In the genomic region with DNA sequence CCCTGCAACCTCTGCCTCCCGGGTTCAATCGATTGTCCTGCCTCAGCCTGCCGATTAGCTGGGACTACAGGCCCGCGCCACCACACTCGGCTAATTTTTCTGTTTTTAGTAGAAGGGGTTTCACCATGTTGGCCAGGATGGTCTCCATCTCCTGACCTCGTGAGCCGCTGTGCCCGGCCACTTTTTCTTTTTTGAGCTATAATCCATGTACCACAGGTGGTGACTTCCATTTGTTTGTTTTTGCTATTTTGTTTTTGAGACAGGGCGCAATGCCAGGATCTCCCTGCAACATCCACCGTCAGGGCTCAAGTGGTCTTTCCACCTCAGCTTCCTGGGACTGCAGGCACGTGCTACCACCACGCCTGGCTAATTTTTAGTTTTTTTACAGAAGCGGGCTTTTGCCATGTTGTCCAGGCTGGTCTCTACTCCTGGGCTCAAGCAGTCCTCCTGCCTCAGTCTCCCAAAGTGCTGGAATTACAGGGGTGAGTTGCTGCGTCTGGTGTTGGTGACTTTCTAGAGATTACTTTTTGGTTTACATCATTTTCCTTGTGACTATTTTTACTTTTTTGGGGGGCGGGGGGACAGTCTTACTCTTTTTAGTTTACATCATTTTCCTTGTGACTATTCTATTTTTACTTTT, we compare ENCODE assay signal across 1 cellular context.
A peak's percentile ranks its signal among the peaks of the same experiment; 100 is the strongest.
TF ChIP-seq lines count a peak whose summit lies in the region.

No MANE protein-coding gene starts in this region.

TF ChIP-seq in GM12878, 131 proteins besides CTCF, POLR2A, EP300 and RAD21:
- TF ChIP-seq MEF2A (IDR thresholded peaks at IDR 0.05; ENCODE audit: insufficient read depth, low read depth, low read length) (peak; percentile 72), IKZF2 (IDR thresholded peaks at IDR 0.05) (peak in 1 of 2 experiments; percentile 14; a peak in 1 of 4 replicates), SREBF2 (IDR thresholded peaks at IDR 0.05; ENCODE audit: low read length) (no peak), PAX5 (IDR thresholded peaks at IDR 0.05; ENCODE audit: borderline replicate concordance, low read depth, low read length) (0 out of 2 replicates have a peak, but pooled peaks have one; percentile 45), BHLHE40 (IDR thresholded peaks at IDR 0.05; ENCODE audit: borderline replicate concordance in 1 of 2, low read depth in 2 of 2, low read length in 1 of 2) (peak; percentile 80 to 88), ATF7 (IDR thresholded peaks at IDR 0.05; ENCODE audit: low read depth) (peak; percentile 69), MEF2B (IDR thresholded peaks at IDR 0.05; ENCODE audit: partially characterized antibody, poor library complexity, severe bottlenecking) (peak; percentile 35)
- TF ChIP-seq, protein P1, sequence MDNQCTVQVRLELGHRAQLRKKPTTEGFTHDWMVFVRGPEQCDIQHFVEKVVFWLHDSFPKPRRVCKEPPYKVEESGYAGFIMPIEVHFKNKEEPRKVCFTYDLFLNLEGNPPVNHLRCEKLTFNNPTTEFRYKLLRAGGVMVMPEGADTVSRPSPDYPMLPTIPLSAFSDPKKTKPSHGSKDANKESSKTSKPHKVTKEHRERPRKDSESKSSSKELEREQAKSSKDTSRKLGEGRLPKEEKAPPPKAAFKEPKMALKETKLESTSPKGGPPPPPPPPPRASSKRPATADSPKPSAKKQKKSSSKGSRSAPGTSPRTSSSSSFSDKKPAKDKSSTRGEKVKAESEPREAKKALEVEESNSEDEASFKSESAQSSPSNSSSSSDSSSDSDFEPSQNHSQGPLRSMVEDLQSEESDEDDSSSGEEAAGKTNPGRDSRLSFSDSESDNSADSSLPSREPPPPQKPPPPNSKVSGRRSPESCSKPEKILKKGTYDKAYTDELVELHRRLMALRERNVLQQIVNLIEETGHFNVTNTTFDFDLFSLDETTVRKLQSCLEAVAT (IDR thresholded peaks at IDR 0.05): 0 out of 2 replicates have a peak, but pooled peaks have one; percentile 27
- TF ChIP-seq, protein P2, sequence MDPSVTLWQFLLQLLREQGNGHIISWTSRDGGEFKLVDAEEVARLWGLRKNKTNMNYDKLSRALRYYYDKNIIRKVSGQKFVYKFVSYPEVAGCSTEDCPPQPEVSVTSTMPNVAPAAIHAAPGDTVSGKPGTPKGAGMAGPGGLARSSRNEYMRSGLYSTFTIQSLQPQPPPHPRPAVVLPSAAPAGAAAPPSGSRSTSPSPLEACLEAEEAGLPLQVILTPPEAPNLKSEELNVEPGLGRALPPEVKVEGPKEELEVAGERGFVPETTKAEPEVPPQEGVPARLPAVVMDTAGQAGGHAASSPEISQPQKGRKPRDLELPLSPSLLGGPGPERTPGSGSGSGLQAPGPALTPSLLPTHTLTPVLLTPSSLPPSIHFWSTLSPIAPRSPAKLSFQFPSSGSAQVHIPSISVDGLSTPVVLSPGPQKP (IDR thresholded peaks at IDR 0.05; ENCODE audit: low read depth, low read length): no peak
TF ChIP-seq in GM12878: peak in this region for 7.
